19 cellular contexts compared by ENCODE assay signal in genomic region chr5:68026092-68026910, GRCh38.
DNase-seq lines count a peak whose midpoint lies in the region; ATAC-seq, FAIRE-seq and TF ChIP-seq lines count a peak whose summit lies in the region.
"Had no signal": no experiment of that assay in that cellular context is flagged by ENCODE, and none has a peak within 500 bp of the region (broad histone marks: within the 10 kb centered on the region; RNA-seq: fewer than 3 reads in every experiment).

No MANE protein-coding gene starts in this region.

- no peak overlapping the region for H3K4me2 ChIP-seq in parathyroid adenoma (ENCODE audit: low read length)
- H3K4me2 ChIP-seq: KMS-11 had no signal

- DNase-seq in SK-N-MC (ENCODE audit: low read depth, low spot score): no peak
- no peak for DNase-seq in transverse colon
- no peak for DNase-seq in GM19239 (ENCODE audit: insufficient read length, low spot score)
- DNase-seq in RPMI8226: no peak
- DNase-seq in activated CD8-positive, alpha-beta memory T cell treated with anti-CD3 and anti-CD28 coated beads, Interleukin-2, amount 50 U/mL, for 4 hours: no peak
- DNase-seq: ACHN; CD4-positive, CD25-positive, alpha-beta regulatory T cell; DND-41; GDM1; NCI-H187 treated with DMSO at 0.1 percent for 48 hours; NCI-H510A; NCI-H82; SHP77 had no signal

- H3K9ac ChIP-seq in SK-N-MC (ENCODE audit: insufficient read length) (no peak overlapping the region), parathyroid adenoma (no peak overlapping the region)
- H3K9ac ChIP-seq: KMS-11 had no signal

- H3K36me3 ChIP-seq in SK-N-MC (ENCODE audit: insufficient read depth, low read length) (no peaks in the 10 kb centered on the region), gastroesophageal sphincter (no peaks in the 10 kb centered on the region), parathyroid adenoma (ENCODE audit: control insufficient read depth, insufficient read depth, low read length) (no peaks in the 10 kb centered on the region), transverse colon (no peaks in the 10 kb centered on the region)

- 77 to 92% methylated on average over 1 of the region's 1 CpG for WGBS in gastroesophageal sphincter (ENCODE audit: low coverage in 1 of 2), 2 donors
- WGBS in transverse colon (ENCODE audit: low coverage in 1 of 2), 2 donors: 69 to 80% methylated on average over 1 of the region's 1 CpG

- H3K9me3 ChIP-seq in SK-N-MC (ENCODE audit: low read depth, low read length) (no peaks in the 10 kb centered on the region), gastroesophageal sphincter (no peaks in the 10 kb centered on the region), parathyroid adenoma (ENCODE audit: control insufficient read depth, low read length) (no peaks in the 10 kb centered on the region), transverse colon (no peaks in the 10 kb centered on the region)

- TF ChIP-seq EP300 in gastroesophageal sphincter (IDR thresholded peaks at IDR 0.05) (no peak), transverse colon (IDR thresholded peaks at IDR 0.05; ENCODE audit: low read depth) (no peak)

- in situ Hi-C loops in transverse colon (cut with MboI; ENCODE audit: low pct_ligation_motif_present in 1 of 4, low pct_unique_long_range_greater_than_20kb in 1 of 4, low sequenced_read_pairs in 3 of 4): no loop called here

- H3K27ac ChIP-seq in SK-N-MC: peak overlapping the region; percentile 97; the same call in 1 of the 2 replicates
- peak overlapping the region; percentile 72 to 89 (median 76) for H3K27ac ChIP-seq in gastroesophageal sphincter
- H3K27ac ChIP-seq in parathyroid adenoma: no peak overlapping the region
- peak overlapping the region; percentile 40 to 78 (median 70) for H3K27ac ChIP-seq in transverse colon
- H3K27ac ChIP-seq: KMS-11 had no signal

- H3K4me3 ChIP-seq in SK-N-MC (no peak overlapping the region), gastroesophageal sphincter (no peak overlapping the region), parathyroid adenoma (ENCODE audit: low read depth, low read length) (no peak overlapping the region), transverse colon (no peak overlapping the region)

- H3K27me3 ChIP-seq in gastroesophageal sphincter (no peaks in the 10 kb centered on the region), parathyroid adenoma (ENCODE audit: control insufficient read depth, insufficient read depth, low read length) (no peaks in the 10 kb centered on the region), transverse colon (no peaks in the 10 kb centered on the region)

- H3K4me1 ChIP-seq in gastroesophageal sphincter: peaks cover 15 to 64% (median 19%) of the 10 kb centered on the region in 3 donors
- H3K4me1 ChIP-seq in parathyroid adenoma: peaks cover 14% of the 10 kb centered on the region
- H3K4me1 ChIP-seq in transverse colon: peaks cover 5 to 23% (median 11%) of the 10 kb centered on the region in 4 donors

- TF ChIP-seq CTCF in gastroesophageal sphincter (IDR thresholded peaks at IDR 0.05): no peak
- TF ChIP-seq CTCF in parathyroid adenoma (IDR thresholded peaks at IDR 0.05): no peak
- TF ChIP-seq CTCF in transverse colon (IDR thresholded peaks at IDR 0.05): no peak

- no peak for ATAC-seq in gastroesophageal sphincter
- ATAC-seq in GM21390 (IDR thresholded peaks at IDR 0.05; ENCODE audit: unreplicated experiment): no peak
- ATAC-seq: Panc1 had no signal

- H3K79me2 ChIP-seq in parathyroid adenoma: no peaks in the 10 kb centered on the region

- H2AFZ ChIP-seq in parathyroid adenoma: peak overlapping the region; percentile 20

- TF ChIP-seq POLR2A in gastroesophageal sphincter (IDR thresholded peaks at IDR 0.05) (no peak), transverse colon (IDR thresholded peaks at IDR 0.05) (no peak)

- intact Hi-C loops in transverse colon (cut with DNase I; ENCODE audit: low total_unique reads): no loop called here

- FAIRE-seq in GM19239 (lab: Jason Lieb, UNC): no peak
- FAIRE-seq: GM12892 had no signal
